Comparison of ENCODE assay signal across 25 cellular contexts in the genomic region with DNA sequence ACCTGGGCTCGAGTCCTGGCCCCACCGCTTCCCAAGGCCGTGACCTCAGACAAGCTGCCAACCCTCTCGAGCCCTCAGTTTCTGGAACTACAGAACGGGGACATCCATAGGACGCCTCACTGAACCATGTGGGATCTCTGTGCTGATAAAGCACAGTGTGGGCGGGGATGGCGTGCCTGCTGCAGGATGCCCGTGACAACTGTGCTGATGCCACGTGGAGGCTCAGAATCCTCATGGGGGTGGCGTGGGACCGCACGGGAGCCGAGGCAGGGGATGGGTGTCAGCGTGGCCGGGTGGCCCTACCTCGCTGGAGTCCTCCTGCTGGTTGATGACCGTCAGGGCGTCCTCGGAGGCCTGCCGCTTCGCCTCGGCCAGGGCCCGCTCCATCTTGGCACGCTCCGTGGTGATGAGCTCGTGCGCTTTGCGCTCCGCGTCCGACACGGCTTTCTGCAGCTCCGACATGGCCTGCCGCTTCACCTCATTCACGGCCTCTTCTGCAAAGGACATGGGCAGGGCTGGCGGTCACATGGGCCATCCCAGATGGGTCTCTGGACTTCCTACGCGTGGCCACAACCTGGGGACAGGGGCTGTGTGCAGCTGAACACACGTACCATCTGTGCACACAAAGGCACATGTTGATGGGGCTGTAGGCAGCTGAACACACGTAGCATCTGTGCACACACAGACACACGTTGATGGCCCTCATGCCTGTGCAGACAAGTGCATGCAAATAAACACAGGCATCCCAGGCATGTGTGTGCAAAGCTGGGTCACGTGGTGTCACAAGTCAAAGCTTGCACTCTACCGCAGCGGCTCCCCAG. TPM values are rescaled to one million over a fixed set of nuclear protein-coding genes. Genes with fewer than 3 reads are reported as not detected.
DNase-seq lines count a peak whose midpoint lies in the region; ATAC-seq, FAIRE-seq and TF ChIP-seq lines count a peak whose summit lies in the region.
"Had no signal": no experiment of that assay in that cellular context is flagged by ENCODE, and none has a peak within 500 bp of the region (broad histone marks: within the 10 kb centered on the region; RNA-seq: fewer than 3 reads in every experiment).

No MANE protein-coding gene starts in this region.

- no peak for TF ChIP-seq RAD21 in H1 (IDR thresholded peaks at IDR 0.05 in 1 of 2, conservative IDR thresholded peaks at IDR 0.05 in 1 of 2; ENCODE audit: low read depth in 2 of 2, low read length in 2 of 2)

- TF ChIP-seq CTCF in H1 (IDR thresholded peaks at IDR 0.05; ENCODE audit: control extremely low read depth in 1 of 3, insufficient read depth in 1 of 3, low read depth in 1 of 3, low read length in 3 of 3): peak in 1 of 3 experiments; percentile 11; a peak in 1 of 4 replicates

- 89% methylated on average over 45 of the region's 45 CpGs; no CpG with 5 or more reads in 1 of the 2 experiments for WGBS in H1 (ENCODE audit: extremely low coverage in 1 of 2, insufficient coverage in 1 of 2, insufficient read length in 1 of 2, insufficient replicate concordance in 2 of 2, low coverage in 1 of 2, low lambda C conversion rate in 2 of 2, missing lambda C conversion rate in 1 of 2), 2 experiments
- WGBS in trophoblast cell (ENCODE audit: extremely low coverage, insufficient coverage, insufficient read length): no CpG with 5 or more reads among the region's 45 CpGs

- ATAC-seq in HG03095 (IDR thresholded peaks at IDR 0.05; ENCODE audit: unreplicated experiment): no peak
- no peak for ATAC-seq in activated T-cell treated with anti-CD3 and anti-CD28 coated beads, Interleukin-2, amount 50 U/mL, for 72 hours (replicated peaks in 1 of 2)
- ATAC-seq: GM12878 had no signal

- H3K9me3 ChIP-seq in H1 (ENCODE audit: insufficient read depth in 2 of 2, low read depth in 1 of 2, low read length in 1 of 2) (no peaks in the 10 kb centered on the region; a peak in 1 of 4 replicates), trophoblast cell (ENCODE audit: insufficient read depth, low read depth, low read length) (peaks cover 4% of the 10 kb centered on the region)
- H3K9me3 ChIP-seq: BE2C had no signal

- H3K18ac ChIP-seq in H1 (ENCODE audit: extremely low read depth, low read length): no peak overlapping the region
- no peak overlapping the region for H3K18ac ChIP-seq in trophoblast cell (ENCODE audit: low read length)

- H3K27me3 ChIP-seq in H1 (replicated peaks in 1 of 4; ENCODE audit: control insufficient read depth in 3 of 4, extremely low read depth in 1 of 4, insufficient read depth in 3 of 4, low read length in 3 of 4): peaks cover 0 to 7% (median 1%) of the 10 kb centered on the region in 4 experiments; a peak in 2 of 7 replicates
- H3K27me3 ChIP-seq in trophoblast cell (ENCODE audit: insufficient read depth, low read length): no peaks in the 10 kb centered on the region

- H3K14ac ChIP-seq in H1 (ENCODE audit: insufficient read length) (no peak overlapping the region), trophoblast cell (ENCODE audit: low read length) (no peak overlapping the region)

- 0 out of 2 replicates have a peak overlapping the region, but pooled peaks have one; percentile 6 for H2BK5ac ChIP-seq in H1 (ENCODE audit: low read depth, low read length)
- no peak overlapping the region for H2BK5ac ChIP-seq in trophoblast cell (ENCODE audit: low read depth, low read length, poor library complexity)

- POLR2A ChIA-PET in H1 (lab: Charles Lee; ENCODE audit: partially characterized antibody): interaction anchor here (0.6 to 1.5 kb wide), 2 partner anchors 69 to 1438 kb away, joined by 3 to 5 read pairs; no protein-coding TSS in a partner anchor

- H4K20me1 ChIP-seq in H1 (replicated peaks in 1 of 2; ENCODE audit: control insufficient read depth in 1 of 2, insufficient read depth in 2 of 2, low read length in 2 of 2): peaks cover 0 to 4% of the 10 kb centered on the region in 2 experiments

- H3K79me2 ChIP-seq in H1 (ENCODE audit: control insufficient read depth in 1 of 2, insufficient read depth in 2 of 2, low read length in 2 of 2): no peaks in the 10 kb centered on the region
- no peaks in the 10 kb centered on the region for H3K79me2 ChIP-seq in trophoblast cell (ENCODE audit: control insufficient read depth, insufficient read depth, low read length, poor library complexity)

- H2BK15ac ChIP-seq in H1 (ENCODE audit: low read length): no peak overlapping the region

- H2BK12ac ChIP-seq in H1 (ENCODE audit: low read depth, low read length) (no peak overlapping the region), trophoblast cell (ENCODE audit: low read length) (no peak overlapping the region)

- H3K9ac ChIP-seq in H1 (replicated peaks in 1 of 4; ENCODE audit: extremely low read depth in 1 of 4, low read depth in 3 of 4, low read length in 3 of 4) (no peak overlapping the region), trophoblast cell (ENCODE audit: low read length) (no peak overlapping the region)

- H3K36me3 ChIP-seq in H1 (ENCODE audit: control insufficient read depth in 2 of 4, insufficient read depth in 4 of 4, low read length in 3 of 4) (no peaks in the 10 kb centered on the region), trophoblast cell (ENCODE audit: control insufficient read depth in 1 of 2, insufficient read depth in 2 of 2, low read length in 2 of 2) (no peaks in the 10 kb centered on the region)
- H3K36me3 ChIP-seq: BE2C had no signal

- H3K4me2 ChIP-seq in H1 (ENCODE audit: insufficient read depth in 1 of 2, low read depth in 2 of 2, low read length in 2 of 2) (no peak overlapping the region), trophoblast cell (ENCODE audit: low read length) (no peak overlapping the region)
- H3K4me2 ChIP-seq: GM23338, PC-9 had no signal

- H3K27ac ChIP-seq in H1 (ENCODE audit: low read depth, low read length) (no peak overlapping the region), trophoblast cell (ENCODE audit: low read depth, low read length) (no peak overlapping the region)
- H3K27ac ChIP-seq: 22Rv1, PC-9, SK-N-MC had no signal

- no peak overlapping the region for H2BK20ac ChIP-seq in H1 (ENCODE audit: low read length)

- H3K23ac ChIP-seq in H1 (ENCODE audit: insufficient read length) (no peak overlapping the region), trophoblast cell (ENCODE audit: low read length) (no peak overlapping the region)

- H4K12ac ChIP-seq in trophoblast cell (ENCODE audit: low read depth, low read length): no peak overlapping the region

- no peak overlapping the region for H3K4ac ChIP-seq in H1 (replicated peaks; ENCODE audit: insufficient read length, low read depth, low read length)
- H3K4ac ChIP-seq in trophoblast cell (ENCODE audit: low read depth, low read length): no peak overlapping the region

- H3K9me3 Mint-ChIP-seq in activated T-cell treated with anti-CD3 and anti-CD28 coated beads, Interleukin-2, amount 50 U/mL, for 72 hours: no peaks in the 10 kb centered on the region
- H3K9me3 Mint-ChIP-seq: CD4-positive, alpha-beta T cell; GM23338 had no signal

- H4K91ac ChIP-seq in H1 (replicated peaks; ENCODE audit: insufficient read length, low read length) (no peak overlapping the region), trophoblast cell (ENCODE audit: low read depth, low read length) (no peak overlapping the region)

- H3K4me3 ChIP-seq in H1 (ENCODE audit: extremely low read depth in 1 of 4, insufficient read depth in 2 of 4, low read depth in 3 of 4, low read length in 4 of 4) (no peak overlapping the region), trophoblast cell (ENCODE audit: low read depth, low read length) (peak overlapping the region; percentile 0)
- H3K4me3 ChIP-seq: GM12878, GM23338, PC-9, SK-N-MC had no signal

- no peak overlapping the region for H3K27ac Mint-ChIP-seq in activated T-cell treated with anti-CD3 and anti-CD28 coated beads, Interleukin-2, amount 50 U/mL, for 72 hours
- H3K27ac Mint-ChIP-seq: CD4-positive, alpha-beta T cell; GM23338 had no signal

- H4K5ac ChIP-seq in H1 (ENCODE audit: insufficient read length, low read depth, low read length): no peak overlapping the region

- H3K4me1 ChIP-seq in H1 (replicated peaks in 1 of 4; ENCODE audit: control insufficient read depth in 3 of 4, insufficient read depth in 4 of 4, low read length in 3 of 4) (peaks cover 0 to 9% (median 4%) of the 10 kb centered on the region in 4 experiments; a peak in 4 of 7 replicates), trophoblast cell (ENCODE audit: control insufficient read depth in 1 of 2, insufficient read depth in 2 of 2, low read length in 2 of 2) (no peaks in the 10 kb centered on the region)
- H3K4me1 ChIP-seq: BE2C had no signal

- H4K8ac ChIP-seq in H1 (ENCODE audit: extremely low read depth, insufficient read depth, low read length): peak overlapping the region; percentile 76
- no peak overlapping the region for H4K8ac ChIP-seq in trophoblast cell (ENCODE audit: low read depth, low read length)

- H2BK120ac ChIP-seq in H1 (replicated peaks; ENCODE audit: low read depth, low read length) (no peak overlapping the region), trophoblast cell (ENCODE audit: insufficient read depth, low read length, poor library complexity) (no peak overlapping the region)

- no peak for TF ChIP-seq POLR2A in H1 (IDR thresholded peaks at IDR 0.05; ENCODE audit: control extremely low read depth in 1 of 2, low read depth in 2 of 2, low read length in 2 of 2)

- H3K23me2 ChIP-seq in H1 (ENCODE audit: low read depth, low read length): no peaks in the 10 kb centered on the region; the same call in 1 of the 2 replicates

- DNase-seq in DMS53 (lab: John Stamatoyannopoulos, UW): peak; percentile 13
- DNase-seq in DMS53 treated with DMSO at 0.1 percent for 48 hours (lab: John Stamatoyannopoulos, UW; ENCODE audit: unreplicated experiment): no peak
- peak; percentile 20 for DNase-seq in NCI-H1694 (lab: John Stamatoyannopoulos, UW)
- DNase-seq in H1 (ENCODE audit: low read depth in 1 of 2, low spot score in 2 of 2): no peak
- no peak for DNase-seq in trophoblast cell
- no peak for DNase-seq in NCI-H187 treated with DMSO at 0.1 percent for 48 hours (lab: John Stamatoyannopoulos, UW)
- no peak for DNase-seq in activated T-cell treated with anti-CD3 and anti-CD28 coated beads, Interleukin-2, amount 50 U/mL, for 72 hours
- DNase-seq: BE2C; CD4-positive, alpha-beta T cell; DMS79 treated with DMSO at 0.1 percent for 48 hours; NCI-H1105 treated with DMSO at 0.1 percent for 48 hours; NCI-H1930; NCI-H2171; NCI-H446; NCI-H774; PC-9 had no signal

- FAIRE-seq in H1 (lab: Jason Lieb, UNC): no peak
- FAIRE-seq: GM12878, GM18507 had no signal

- H2AK5ac ChIP-seq in H1 (ENCODE audit: low read depth, low read length) (no peak overlapping the region), trophoblast cell (ENCODE audit: low read length) (no peak overlapping the region)

- H3K56ac ChIP-seq in H1 (replicated peaks; ENCODE audit: insufficient read length, low read depth, low read length): no peak overlapping the region

- no peaks in the 10 kb centered on the region for H3K4me1 Mint-ChIP-seq in activated T-cell treated with anti-CD3 and anti-CD28 coated beads, Interleukin-2, amount 50 U/mL, for 72 hours (ENCODE audit: low read depth)
- H3K4me1 Mint-ChIP-seq: GM23338 had no signal

- H3K27me3 Mint-ChIP-seq in activated T-cell treated with anti-CD3 and anti-CD28 coated beads, Interleukin-2, amount 50 U/mL, for 72 hours (ENCODE audit: low read depth): no peaks in the 10 kb centered on the region
- H3K27me3 Mint-ChIP-seq: CD4-positive, alpha-beta T cell had no signal

- H3K36me3 Mint-ChIP-seq in activated T-cell treated with anti-CD3 and anti-CD28 coated beads, Interleukin-2, amount 50 U/mL, for 72 hours (ENCODE audit: insufficient read depth in 2 of 2): no peaks in the 10 kb centered on the region

- no peak overlapping the region for H2AFZ ChIP-seq in H1 (ENCODE audit: low read length)
- H2AFZ ChIP-seq in trophoblast cell (ENCODE audit: insufficient read depth, low read length, poor library complexity): no peak overlapping the region
- H2AFZ ChIP-seq: GM23338, PC-9 had no signal

- H3K4me3 Mint-ChIP-seq in activated T-cell treated with anti-CD3 and anti-CD28 coated beads, Interleukin-2, amount 50 U/mL, for 72 hours: no peak overlapping the region
- H3K4me3 Mint-ChIP-seq: CD4-positive, alpha-beta T cell; GM23338 had no signal

- CTCF ChIA-PET in H1 (lab: Charles Lee; ENCODE audit: partially characterized antibody): interaction anchor here (0.6 to 4.4 kb wide), 15 partner anchors 10 to 392 kb away, joined by 3 to 15 read pairs (median 4); no protein-coding TSS in a partner anchor

- H3K79me1 ChIP-seq in H1 (ENCODE audit: low read depth, low read length) (no peaks in the 10 kb centered on the region; the same call in 1 of the 2 replicates), trophoblast cell (ENCODE audit: low read length) (no peaks in the 10 kb centered on the region)

- no peak for TF ChIP-seq EP300 in H1 (IDR thresholded peaks at IDR 0.05; ENCODE audit: borderline replicate concordance in 1 of 2, low read depth in 2 of 2, low read length in 2 of 2)

RNA-seq across cellular contexts. Expression of gene PABPN1L, which starts 12.7 kb away (rescaled TPM):
- total RNA-seq in H1 (2021; fragmentation: NEBNext Ultra II Directional; extraction: Animal tissue kit (Norgen Biotek cat#: 25700)): not detected in 2 replicates
- polyA plus RNA-seq in H1 (2011; rRNA removed): not detected in 2 replicates
- polyA plus RNA-seq in H1 (2011; cell fraction: cytosol; rRNA removed): not detected
- polyA plus RNA-seq in H1 (2011; cell fraction: nucleus; rRNA removed): 0.20 TPM
- 0.17 TPM in 1 of 4 replicates, not detected in the others for polyA plus RNA-seq in H1 (2012, experiment 1 of 2)
- polyA plus RNA-seq in H1 (2012, experiment 2 of 2): not detected
- polyA plus RNA-seq in H1 (2013, experiment 1 of 2): not detected
- not detected for polyA plus RNA-seq in H1 (2013, experiment 2 of 2)
- polyA minus RNA-seq in H1 (2011; rRNA and poly(A)+ RNA removed): not detected in 2 replicates
- not detected for polyA minus RNA-seq in H1 (2011; cell fraction: cytosol; rRNA and poly(A)+ RNA removed)
- not detected for polyA minus RNA-seq in H1 (2011; cell fraction: nucleus; rRNA and poly(A)+ RNA removed)
- polyA plus RNA-seq in trophoblast cell (2013): not detected in 2 replicates
- not detected for total RNA-seq in activated T-cell treated with anti-CD3 and anti-CD28 coated beads, Interleukin-2, amount 50 U/mL, for 72 hours
- total RNA-seq: CD4-positive, alpha-beta T cell; G401; GM12878; GM23338; LHCN-M2; PC-9 had no signal
- polyA plus RNA-seq: AG04450, GM12878, GM23338 had no signal

RNA-seq across cellular contexts. Expression of gene TRAPPC2L, which starts 22.2 kb away (rescaled TPM):
- 94.0 and 98.7 TPM in 2 replicates for total RNA-seq in H1 (2021; fragmentation: NEBNext Ultra II Directional; extraction: Animal tissue kit (Norgen Biotek cat#: 25700))
- polyA plus RNA-seq in H1 (2011; rRNA removed): 113 and 133 TPM in 2 replicates
- 98.2 TPM for polyA plus RNA-seq in H1 (2011; cell fraction: cytosol; rRNA removed)
- polyA plus RNA-seq in H1 (2011; cell fraction: nucleus; rRNA removed): 131 TPM
- polyA plus RNA-seq in H1 (2012, experiment 1 of 2): 129 to 276 TPM (median 222 TPM) in 4 replicates
- polyA plus RNA-seq in H1 (2012, experiment 2 of 2): 213 TPM
- polyA plus RNA-seq in H1 (2013, experiment 1 of 2): 84.6 TPM
- 84.6 TPM for polyA plus RNA-seq in H1 (2013, experiment 2 of 2)
- polyA minus RNA-seq in H1 (2011; rRNA and poly(A)+ RNA removed): 61.8 and 63.2 TPM in 2 replicates
- polyA minus RNA-seq in H1 (2011; cell fraction: cytosol; rRNA and poly(A)+ RNA removed): 31.9 TPM
- 47.8 TPM for polyA minus RNA-seq in H1 (2011; cell fraction: nucleus; rRNA and poly(A)+ RNA removed)
- 77.0 and 81.9 TPM in 2 replicates for polyA plus RNA-seq in trophoblast cell (2013)
- 10 to 100 TPM; 32.0 to 35.2 TPM for total RNA-seq in activated T-cell treated with anti-CD3 and anti-CD28 coated beads, Interleukin-2, amount 50 U/mL, for 72 hours

RNA-seq across cellular contexts. Expression of gene GALNS, which starts 22.4 kb away (rescaled TPM):
- total RNA-seq in H1 (2021; fragmentation: NEBNext Ultra II Directional; extraction: Animal tissue kit (Norgen Biotek cat#: 25700)): 17.8 and 22.4 TPM in 2 replicates
- 8.9 and 12.7 TPM in 2 replicates for polyA plus RNA-seq in H1 (2011; rRNA removed)
- 9.8 TPM for polyA plus RNA-seq in H1 (2011; cell fraction: cytosol; rRNA removed)
- polyA plus RNA-seq in H1 (2011; cell fraction: nucleus; rRNA removed): 28.1 TPM
- 15.7 to 17.2 TPM (median 16.7 TPM) in 4 replicates for polyA plus RNA-seq in H1 (2012, experiment 1 of 2)
- 11.6 TPM for polyA plus RNA-seq in H1 (2012, experiment 2 of 2)
- 14.6 TPM for polyA plus RNA-seq in H1 (2013, experiment 1 of 2)
- 15.0 TPM for polyA plus RNA-seq in H1 (2013, experiment 2 of 2)
- polyA minus RNA-seq in H1 (2011; rRNA and poly(A)+ RNA removed): 7.5 and 10.5 TPM in 2 replicates
- 10.6 TPM for polyA minus RNA-seq in H1 (2011; cell fraction: cytosol; rRNA and poly(A)+ RNA removed)
- polyA minus RNA-seq in H1 (2011; cell fraction: nucleus; rRNA and poly(A)+ RNA removed): 22.3 TPM
- polyA plus RNA-seq in trophoblast cell (2013): 20.9 and 21.0 TPM in 2 replicates
- 10 to 100 TPM; 26.1 to 31.7 TPM for total RNA-seq in activated T-cell treated with anti-CD3 and anti-CD28 coated beads, Interleukin-2, amount 50 U/mL, for 72 hours

Comparison
In these comparisons a context has a peak if more than half of its experiments do, and no peak if none do; other contexts are left out.
1. DNase-seq: peak in DMS53 (single experiment) and NCI-H1694 (single experiment); none in DMS53 treated with DMSO at 0.1 percent for 48 hours (single experiment), H1 (0 of 2), trophoblast cell (0 of 2), NCI-H187 treated with DMSO at 0.1 percent for 48 hours (single experiment) and activated T-cell treated with anti-CD3 and anti-CD28 coated beads, Interleukin-2, amount 50 U/mL, for 72 hours (0 of 2).